1 cellular context compared by ENCODE assay signal in the genomic region with DNA sequence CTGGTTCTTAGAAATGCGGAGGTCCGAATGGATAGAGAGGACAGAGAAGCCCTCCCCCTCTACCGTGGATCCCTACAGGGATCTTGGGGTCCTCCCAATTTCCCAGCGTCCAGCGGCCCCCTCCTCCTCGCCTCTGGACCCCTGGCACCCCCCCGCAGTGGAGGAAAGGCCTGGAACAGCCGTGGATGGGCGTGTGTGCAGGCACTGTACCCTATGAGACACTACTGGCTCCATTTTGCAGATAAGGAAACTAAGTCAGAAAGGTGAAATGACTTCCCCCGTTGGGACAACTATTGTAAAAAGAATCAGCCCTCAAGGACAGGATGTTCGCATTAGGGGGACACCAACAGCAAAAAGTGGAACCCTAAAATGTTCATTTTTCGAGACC.
TF ChIP-seq lines count a peak whose summit lies in the region.

No MANE protein-coding gene starts in this region.

TF ChIP-seq in GM12878, 131 proteins besides CTCF, POLR2A, EP300 and RAD21 (continued from another document):
- TF ChIP-seq, protein P1, sequence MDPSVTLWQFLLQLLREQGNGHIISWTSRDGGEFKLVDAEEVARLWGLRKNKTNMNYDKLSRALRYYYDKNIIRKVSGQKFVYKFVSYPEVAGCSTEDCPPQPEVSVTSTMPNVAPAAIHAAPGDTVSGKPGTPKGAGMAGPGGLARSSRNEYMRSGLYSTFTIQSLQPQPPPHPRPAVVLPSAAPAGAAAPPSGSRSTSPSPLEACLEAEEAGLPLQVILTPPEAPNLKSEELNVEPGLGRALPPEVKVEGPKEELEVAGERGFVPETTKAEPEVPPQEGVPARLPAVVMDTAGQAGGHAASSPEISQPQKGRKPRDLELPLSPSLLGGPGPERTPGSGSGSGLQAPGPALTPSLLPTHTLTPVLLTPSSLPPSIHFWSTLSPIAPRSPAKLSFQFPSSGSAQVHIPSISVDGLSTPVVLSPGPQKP (IDR thresholded peaks at IDR 0.05; ENCODE audit: low read depth, low read length): no peak
- TF ChIP-seq HDGF (IDR thresholded peaks at IDR 0.05) (no peak), SIN3A (IDR thresholded peaks at IDR 0.05; ENCODE audit: low read depth, low read length) (no peak), KLF5 (IDR thresholded peaks at IDR 0.05; ENCODE audit: partially characterized antibody) (no peak), JUNB (IDR thresholded peaks at IDR 0.05) (no peak), TBL1XR1 (IDR thresholded peaks at IDR 0.05; ENCODE audit: low read depth, low read length) (no peak), BACH1 (IDR thresholded peaks at IDR 0.05; ENCODE audit: borderline replicate concordance) (no peak), BMI1 (IDR thresholded peaks at IDR 0.05; ENCODE audit: borderline replicate concordance) (no peak), RFX5 (IDR thresholded peaks at IDR 0.05; ENCODE audit: low read depth, low read length) (no peak)
- TF ChIP-seq, protein P2, sequence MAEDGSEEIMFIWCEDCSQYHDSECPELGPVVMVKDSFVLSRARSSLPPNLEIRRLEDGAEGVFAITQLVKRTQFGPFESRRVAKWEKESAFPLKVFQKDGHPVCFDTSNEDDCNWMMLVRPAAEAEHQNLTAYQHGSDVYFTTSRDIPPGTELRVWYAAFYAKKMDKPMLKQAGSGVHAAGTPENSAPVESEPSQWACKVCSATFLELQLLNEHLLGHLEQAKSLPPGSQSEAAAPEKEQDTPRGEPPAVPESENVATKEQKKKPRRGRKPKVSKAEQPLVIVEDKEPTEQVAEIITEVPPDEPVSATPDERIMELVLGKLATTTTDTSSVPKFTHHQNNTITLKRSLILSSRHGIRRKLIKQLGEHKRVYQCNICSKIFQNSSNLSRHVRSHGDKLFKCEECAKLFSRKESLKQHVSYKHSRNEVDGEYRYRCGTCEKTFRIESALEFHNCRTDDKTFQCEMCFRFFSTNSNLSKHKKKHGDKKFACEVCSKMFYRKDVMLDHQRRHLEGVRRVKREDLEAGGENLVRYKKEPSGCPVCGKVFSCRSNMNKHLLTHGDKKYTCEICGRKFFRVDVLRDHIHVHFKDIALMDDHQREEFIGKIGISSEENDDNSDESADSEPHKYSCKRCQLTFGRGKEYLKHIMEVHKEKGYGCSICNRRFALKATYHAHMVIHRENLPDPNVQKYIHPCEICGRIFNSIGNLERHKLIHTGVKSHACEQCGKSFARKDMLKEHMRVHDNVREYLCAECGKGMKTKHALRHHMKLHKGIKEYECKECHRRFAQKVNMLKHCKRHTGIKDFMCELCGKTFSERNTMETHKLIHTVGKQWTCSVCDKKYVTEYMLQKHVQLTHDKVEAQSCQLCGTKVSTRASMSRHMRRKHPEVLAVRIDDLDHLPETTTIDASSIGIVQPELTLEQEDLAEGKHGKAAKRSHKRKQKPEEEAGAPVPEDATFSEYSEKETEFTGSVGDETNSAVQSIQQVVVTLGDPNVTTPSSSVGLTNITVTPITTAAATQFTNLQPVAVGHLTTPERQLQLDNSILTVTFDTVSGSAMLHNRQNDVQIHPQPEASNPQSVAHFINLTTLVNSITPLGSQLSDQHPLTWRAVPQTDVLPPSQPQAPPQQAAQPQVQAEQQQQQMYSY (CRISPR knock-in tag; IDR thresholded peaks at IDR 0.05): no peak
- TF ChIP-seq, protein P3, sequence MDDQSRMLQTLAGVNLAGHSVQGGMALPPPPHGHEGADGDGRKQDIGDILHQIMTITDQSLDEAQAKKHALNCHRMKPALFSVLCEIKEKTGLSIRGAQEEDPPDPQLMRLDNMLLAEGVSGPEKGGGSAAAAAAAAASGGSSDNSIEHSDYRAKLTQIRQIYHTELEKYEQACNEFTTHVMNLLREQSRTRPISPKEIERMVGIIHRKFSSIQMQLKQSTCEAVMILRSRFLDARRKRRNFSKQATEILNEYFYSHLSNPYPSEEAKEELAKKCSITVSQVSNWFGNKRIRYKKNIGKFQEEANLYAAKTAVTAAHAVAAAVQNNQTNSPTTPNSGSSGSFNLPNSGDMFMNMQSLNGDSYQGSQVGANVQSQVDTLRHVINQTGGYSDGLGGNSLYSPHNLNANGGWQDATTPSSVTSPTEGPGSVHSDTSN (IDR thresholded peaks at IDR 0.05; ENCODE audit: insufficient replicate concordance, low read depth, low read length): no peak
- TF ChIP-seq, protein P4, sequence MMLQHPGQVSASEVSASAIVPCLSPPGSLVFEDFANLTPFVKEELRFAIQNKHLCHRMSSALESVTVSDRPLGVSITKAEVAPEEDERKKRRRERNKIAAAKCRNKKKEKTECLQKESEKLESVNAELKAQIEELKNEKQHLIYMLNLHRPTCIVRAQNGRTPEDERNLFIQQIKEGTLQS (IDR thresholded peaks at IDR 0.05; ENCODE audit: borderline replicate concordance, extremely low read depth, low read depth, low read length): no peak
- TF ChIP-seq, protein P5, sequence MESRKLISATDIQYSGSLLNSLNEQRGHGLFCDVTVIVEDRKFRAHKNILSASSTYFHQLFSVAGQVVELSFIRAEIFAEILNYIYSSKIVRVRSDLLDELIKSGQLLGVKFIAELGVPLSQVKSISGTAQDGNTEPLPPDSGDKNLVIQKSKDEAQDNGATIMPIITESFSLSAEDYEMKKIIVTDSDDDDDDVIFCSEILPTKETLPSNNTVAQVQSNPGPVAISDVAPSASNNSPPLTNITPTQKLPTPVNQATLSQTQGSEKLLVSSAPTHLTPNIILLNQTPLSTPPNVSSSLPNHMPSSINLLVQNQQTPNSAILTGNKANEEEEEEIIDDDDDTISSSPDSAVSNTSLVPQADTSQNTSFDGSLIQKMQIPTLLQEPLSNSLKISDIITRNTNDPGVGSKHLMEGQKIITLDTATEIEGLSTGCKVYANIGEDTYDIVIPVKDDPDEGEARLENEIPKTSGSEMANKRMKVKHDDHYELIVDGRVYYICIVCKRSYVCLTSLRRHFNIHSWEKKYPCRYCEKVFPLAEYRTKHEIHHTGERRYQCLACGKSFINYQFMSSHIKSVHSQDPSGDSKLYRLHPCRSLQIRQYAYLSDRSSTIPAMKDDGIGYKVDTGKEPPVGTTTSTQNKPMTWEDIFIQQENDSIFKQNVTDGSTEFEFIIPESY (IDR thresholded peaks at IDR 0.05): no peak
TF ChIP-seq in GM12878: peak in this region for 0.
